In genomic region chr1:13593511-13594131, GRCh38 we compare ENCODE assay signal across 10 cellular contexts. TPM values are rescaled to one million over a fixed set of nuclear protein-coding genes. Genes with fewer than 3 reads are reported as not detected.
DNase-seq lines count a peak whose midpoint lies in the region; ATAC-seq, FAIRE-seq and TF ChIP-seq lines count a peak whose summit lies in the region.
"Had no signal": no experiment of that assay in that cellular context is flagged by ENCODE, and none has a peak within 500 bp of the region (broad histone marks: within the 10 kb centered on the region; RNA-seq: fewer than 3 reads in every experiment).

No MANE protein-coding gene starts in this region.

- POLR2A ChIA-PET in MCF 10A (lab: Yijun Ruan, JAX), result interaction anchor here (0.9 to 2.7 kb wide), 7 partner anchors 9 to 111 kb away, joined by 3 to 41 read pairs (median 14); partner anchors contain the start of gene PDPN
- POLR2A ChIA-PET in naive thymus-derived CD8-positive, alpha-beta T cell (lab: Charles Lee), result no interaction called here

- FAIRE-seq in H54 (lab: Jason Lieb, UNC), result no peak

- intact Hi-C loops in MCF 10A (cut with micrococcal nuclease), result loop anchor here (5.0 kb wide), 1 partner anchor 69 kb away; no protein-coding TSS in a partner anchor

- DNase-seq in GM04503 (ENCODE audit: low read depth) (peak; percentile 90), MCF 10A (ENCODE audit: unreplicated experiment) (peak; percentile 83), iPS-NIHi11 (ENCODE audit: low spot score) (peak; percentile 36), renal cortical epithelial cell (ENCODE audit: low read depth) (peak; percentile 33), NOMO-1 treated with dmso at 0.1 percent for 144 hours (lab: John Stamatoyannopoulos, UW; ENCODE audit: unreplicated experiment) (no peak), H54 (ENCODE audit: insufficient read length, low spot score) (no peak), hepatic stellate cell (ENCODE audit: low spot score) (no peak)
- no peak for DNase-seq in naive thymus-derived CD8-positive, alpha-beta T cell
- DNase-seq: NCI-H187 treated with DMSO at 0.1 percent for 48 hours, T-helper 17 cell had no signal

- H3K27ac Mint-ChIP-seq in MCF 10A (ENCODE audit: low read depth, unreplicated experiment), result peak overlapping the region; percentile 87
- no peak overlapping the region for H3K27ac Mint-ChIP-seq in naive thymus-derived CD8-positive, alpha-beta T cell
- H3K27ac Mint-ChIP-seq: T-helper 17 cell had no signal

- no peaks in the 10 kb centered on the region for H3K9me3 Mint-ChIP-seq in MCF 10A (ENCODE audit: unreplicated experiment)
- no peaks in the 10 kb centered on the region for H3K9me3 Mint-ChIP-seq in naive thymus-derived CD8-positive, alpha-beta T cell

- CTCF ChIA-PET in MCF 10A (lab: Yijun Ruan, JAX), result interaction anchor here (1.3 to 2.0 kb wide), 3 partner anchors 50 to 132 kb away, joined by 3 to 6 read pairs (median 5); no protein-coding TSS in a partner anchor

- peaks cover 61% of the 10 kb centered on the region for H3K4me1 Mint-ChIP-seq in MCF 10A (ENCODE audit: insufficient read depth, unreplicated experiment)
- no peaks in the 10 kb centered on the region for H3K4me1 Mint-ChIP-seq in naive thymus-derived CD8-positive, alpha-beta T cell

- no peak for TF ChIP-seq CTCF in MCF 10A (IDR thresholded peaks at IDR 0.05; ENCODE audit: unreplicated experiment)

- H3K4me3 Mint-ChIP-seq in MCF 10A (ENCODE audit: unreplicated experiment), result peak overlapping the region; percentile 38
- H3K4me3 Mint-ChIP-seq in naive thymus-derived CD8-positive, alpha-beta T cell, result no peak overlapping the region
- H3K4me3 Mint-ChIP-seq: T-helper 17 cell had no signal

- no peaks in the 10 kb centered on the region for H3K27me3 Mint-ChIP-seq in MCF 10A (ENCODE audit: insufficient read depth, unreplicated experiment)
- peaks cover 12 to 42% (median 17%) of the 10 kb centered on the region in 5 donors for H3K27me3 Mint-ChIP-seq in naive thymus-derived CD8-positive, alpha-beta T cell

- no peak for TF ChIP-seq POLR2A in H54 (IDR thresholded peaks at IDR 0.05; ENCODE audit: low read depth, low read length)

- ATAC-seq in naive thymus-derived CD8-positive, alpha-beta T cell, result no peak
- ATAC-seq: T-helper 17 cell had no signal

- BruUV-seq in MCF 10A (replicated peaks; lab: Mats Ljungman, UMichigan), result no TSS peak

- peaks cover 38% of the 10 kb centered on the region for H3K36me3 Mint-ChIP-seq in MCF 10A (ENCODE audit: insufficient read depth, unreplicated experiment)
- no peaks in the 10 kb centered on the region for H3K36me3 Mint-ChIP-seq in naive thymus-derived CD8-positive, alpha-beta T cell

RNA-seq across cellular contexts. Expression of gene PDPN, which starts 10.0 kb away (rescaled TPM):
- total RNA-seq in MCF 10A (2022), result 30.7 and 35.1 TPM in 2 replicates
- 0.87 and 2.4 TPM in 2 replicates for total RNA-seq in renal cortical epithelial cell
- not detected for total RNA-seq in naive thymus-derived CD8-positive, alpha-beta T cell
- polyA plus RNA-seq in naive thymus-derived CD8-positive, alpha-beta T cell, result not detected
- total RNA-seq: T-helper 17 cell had no signal

Comparison
In these comparisons a context has a peak if more than half of its experiments do, and no peak if none do; other contexts are left out.
1. DNase-seq: peak in GM04503 (single experiment), MCF 10A (single experiment), iPS-NIHi11 (single experiment) and renal cortical epithelial cell (single experiment); none in naive thymus-derived CD8-positive, alpha-beta T cell (0 of 10), NOMO-1 treated with dmso at 0.1 percent for 144 hours (single experiment), H54 (single experiment) and hepatic stellate cell (single experiment).